Comparison of ENCODE assay signal across 24 cellular contexts in genomic region chr10:3393958-3394357, GRCh38.
DNase-seq lines count a peak whose midpoint lies in the region; ATAC-seq lines count a peak whose summit lies in the region.
"Had no signal": no experiment of that assay in that cellular context is flagged by ENCODE, and none has a peak within 500 bp of the region (broad histone marks: within the 10 kb centered on the region; RNA-seq: fewer than 3 reads in every experiment).

No MANE protein-coding gene starts in this region.

- no peak overlapping the region for H2BK5ac ChIP-seq in mesenchymal stem cell (ENCODE audit: low read depth, low read length, poor library complexity, severe bottlenecking)

- H4K8ac ChIP-seq in mesenchymal stem cell (ENCODE audit: low read length), result no peak overlapping the region

- H3K14ac ChIP-seq in mesenchymal stem cell (ENCODE audit: low read length in 2 of 2), result no peak overlapping the region

- peak overlapping the region in 7 of 11 experiments; percentile 23 to 61 (median 46); a peak in 13 of 22 replicates for H3K4me2 ChIP-seq in BLaER1 treated with 17β-estradiol and CSF1 and Interleukin-3, amounts not matched to agents 10 nM and 100 nM
- no peak overlapping the region for H3K4me2 ChIP-seq in mesenchymal stem cell (ENCODE audit: low read length, poor library complexity, severe bottlenecking)

- no peaks in the 10 kb centered on the region for H4K20me1 ChIP-seq in BLaER1 treated with 17β-estradiol and CSF1 and Interleukin-3, amounts not matched to agents 10 nM and 100 nM

- no peak overlapping the region for H3K23ac ChIP-seq in mesenchymal stem cell (ENCODE audit: low read length in 2 of 2)

- no peak overlapping the region for H3K4me3 ChIP-seq in BLaER1 treated with 17β-estradiol and CSF1 and Interleukin-3, amounts not matched to agents 10 nM and 100 nM
- H3K4me3 ChIP-seq in mesenchymal stem cell (ENCODE audit: insufficient read depth in 1 of 2, low read depth in 1 of 2, low read length in 2 of 2), result no peak overlapping the region
- H3K4me3 ChIP-seq: K562, MG63, Peyer's patch had no signal

- no peak overlapping the region for H3K18ac ChIP-seq in mesenchymal stem cell (ENCODE audit: low read depth in 1 of 2, low read length in 2 of 2)

- H3K4me1 ChIP-seq in BLaER1 treated with 17β-estradiol and CSF1 and Interleukin-3, amounts not matched to agents 10 nM and 100 nM, result peaks cover 17 to 45% (median 31%) of the 10 kb centered on the region in 10 experiments; a peak in 19 of 20 replicates
- peaks cover 7% of the 10 kb centered on the region for H3K4me1 ChIP-seq in mesenchymal stem cell (ENCODE audit: control insufficient read depth, insufficient read depth, low read depth, low read length)
- H3K4me1 ChIP-seq: Peyer's patch had no signal

- peaks cover 0 to 15% (median 8%) of the 10 kb centered on the region in 11 experiments; a peak in 15 of 22 replicates for H3K9me3 ChIP-seq in BLaER1 treated with 17β-estradiol and CSF1 and Interleukin-3, amounts not matched to agents 10 nM and 100 nM (replicated peaks in 1 of 11)
- H3K9me3 ChIP-seq in mesenchymal stem cell (ENCODE audit: control insufficient read depth, low read length), result peaks cover 3% of the 10 kb centered on the region
- H3K9me3 ChIP-seq: MG63, Peyer's patch had no signal

- no peak overlapping the region for H2BK15ac ChIP-seq in mesenchymal stem cell (ENCODE audit: low read depth, poor library complexity, severe bottlenecking)

- no peak overlapping the region for H2AFZ ChIP-seq in mesenchymal stem cell (ENCODE audit: low read depth, low read length)

- H3K27ac ChIP-seq in BLaER1 treated with 17β-estradiol and CSF1 and Interleukin-3, amounts not matched to agents 10 nM and 100 nM, result peak overlapping the region in 1 of 11 experiments; percentile 33; a peak in 1 of 22 replicates
- peak overlapping the region; percentile 84 for H3K27ac ChIP-seq in mesenchymal stem cell (ENCODE audit: low read length, poor library complexity, severe bottlenecking)
- H3K27ac ChIP-seq: HL-60, Peyer's patch had no signal

- WGBS in mesenchymal stem cell, result 60% methylated on average over 1 of the region's 2 CpGs

- no peak overlapping the region for H2BK12ac ChIP-seq in mesenchymal stem cell (ENCODE audit: low read length in 2 of 2)

- no peak for ATAC-seq in GM18870 (IDR thresholded peaks at IDR 0.05; ENCODE audit: unreplicated experiment)
- no peak for ATAC-seq in GM18517 (IDR thresholded peaks at IDR 0.05; ENCODE audit: unreplicated experiment)
- ATAC-seq: HepG2, K562, Right ventricle myocardium inferior had no signal

- no peak overlapping the region for H3K4ac ChIP-seq in mesenchymal stem cell (ENCODE audit: low read depth in 1 of 2, low read length in 2 of 2)

- DNase-seq in amniotic epithelial cell (ENCODE audit: low read depth), result peak; percentile 15
- DNase-seq in fibroblast of peridontal ligament (ENCODE audit: extremely low read depth), result peak; percentile 36
- peak; percentile 41 for DNase-seq in mesenchymal stem cell
- no peak for DNase-seq in CD1c-positive myeloid dendritic cell (ENCODE audit: extremely low spot score)
- DNase-seq in T1000 (lab: John Stamatoyannopoulos, UW), result no peak
- DNase-seq: COR-L47, DND-41, GOT3, HCEC 1CT, MG63, NCI-H1417, NCI-H1694 treated with DMSO at 0.1 percent for 48 hours, NCI-H2081 treated with DMSO at 0.1 percent for 48 hours, NCI-H2171 treated with DMSO at 0.1 percent for 48 hours, NCI-H524 treated with DMSO at 0.1 percent for 48 hours, NCI-H82, Peyer's patch had no signal

- no peak overlapping the region for H2BK120ac ChIP-seq in mesenchymal stem cell (ENCODE audit: low read depth, low read length)

- H2AK5ac ChIP-seq in mesenchymal stem cell (ENCODE audit: low read length, severe bottlenecking), result no peak overlapping the region

- no peaks in the 10 kb centered on the region for H3K79me1 ChIP-seq in mesenchymal stem cell (replicated peaks; ENCODE audit: low read length, poor library complexity, severe bottlenecking)

- H4K91ac ChIP-seq in mesenchymal stem cell (ENCODE audit: low read length), result no peak overlapping the region

- H3K27me3 ChIP-seq in BLaER1 treated with 17β-estradiol and CSF1 and Interleukin-3, amounts not matched to agents 10 nM and 100 nM, result no peaks in the 10 kb centered on the region
- H3K27me3 ChIP-seq in mesenchymal stem cell (ENCODE audit: control insufficient read depth in 1 of 2, insufficient read depth in 1 of 2, low read length in 2 of 2), result no peaks in the 10 kb centered on the region
- H3K27me3 ChIP-seq: MG63, Peyer's patch had no signal

- H3K36me3 ChIP-seq in BLaER1 treated with 17β-estradiol and CSF1 and Interleukin-3, amounts not matched to agents 10 nM and 100 nM, result no peaks in the 10 kb centered on the region
- H3K36me3 ChIP-seq in mesenchymal stem cell (ENCODE audit: control insufficient read depth in 1 of 2, insufficient read depth in 2 of 2, low read depth in 1 of 2, low read length in 2 of 2), result no peaks in the 10 kb centered on the region
- H3K36me3 ChIP-seq: MG63, Peyer's patch had no signal

- H3K9ac ChIP-seq in BLaER1 treated with 17β-estradiol and CSF1 and Interleukin-3, amounts not matched to agents 10 nM and 100 nM, result no peak overlapping the region
- H3K9ac ChIP-seq in mesenchymal stem cell (ENCODE audit: low read length), result peak overlapping the region; percentile 57

Comparison
In these comparisons a context has a peak if more than half of its experiments do, and no peak if none do; other contexts are left out.
1. DNase-seq: peak in amniotic epithelial cell (single experiment), fibroblast of peridontal ligament (single experiment) and mesenchymal stem cell (single experiment); none in CD1c-positive myeloid dendritic cell (single experiment) and T1000 (single experiment).